Comparison of ENCODE assay signal across 9 cellular contexts in genomic region chr5:56588636-56589485, GRCh38.
DNase-seq lines count a peak whose midpoint lies in the region; ATAC-seq and TF ChIP-seq lines count a peak whose summit lies in the region.
"Had no signal": no experiment of that assay in that cellular context is flagged by ENCODE, and none has a peak within 500 bp of the region (broad histone marks: within the 10 kb centered on the region; RNA-seq: fewer than 3 reads in every experiment).

No MANE protein-coding gene starts in this region.

- ATAC-seq in HG03095 (IDR thresholded peaks at IDR 0.05; ENCODE audit: unreplicated experiment) (peak; percentile 99), WTC11 (peak; percentile 88), gastroesophageal sphincter (peak; percentile 82)

- peaks cover 7% of the 10 kb centered on the region for H3K4me1 Mint-ChIP-seq in WTC11

- H3K27me3 Mint-ChIP-seq in WTC11 (ENCODE audit: low read depth), result peaks cover 2% of the 10 kb centered on the region; the same call in 1 of the 2 replicates

- H3K27ac ChIP-seq in gastroesophageal sphincter, result peak overlapping the region in 3 of 4 donors; percentile 42 to 55 (median 53)
- H3K27ac ChIP-seq in testis, result no peak overlapping the region
- H3K27ac ChIP-seq: adrenal gland had no signal

- DNase-seq in stimulated activated CD4-positive, alpha-beta T cell treated with anti-CD3 and anti-CD28 coated beads, Interleukin-15, amount 100 ng/mL, for 24 hours, result peak; percentile 37
- DNase-seq in stimulated activated CD4-positive, alpha-beta T cell treated with anti-CD3 and anti-CD28 coated beads, Interleukin-2, amount 100 ng/mL, for 48 hours, result no peak
- DNase-seq in WTC11 (ENCODE audit: low spot score) (peak; percentile 47), testis (no peak), NCI-H446 (lab: John Stamatoyannopoulos, UW) (no peak)
- DNase-seq in stimulated activated CD8-positive, alpha-beta memory T cell treated with anti-CD3 and anti-CD28 coated beads, Interleukin-7, amount 100 ng/mL, for 4 hours (ENCODE audit: low read depth in 2 of 2), result peak; percentile 12 to 16

- H3K9me3 Mint-ChIP-seq in WTC11, result peaks cover 10% of the 10 kb centered on the region

- POLR2A ChIA-PET in WTC11 (lab: Charles Lee), result no interaction called here

- H3K27me3 ChIP-seq in gastroesophageal sphincter (no peaks in the 10 kb centered on the region), testis (no peaks in the 10 kb centered on the region)
- H3K27me3 ChIP-seq: adrenal gland had no signal

- TF ChIP-seq CTCF in WTC11 (IDR thresholded peaks at IDR 0.05) (no peak), gastroesophageal sphincter (IDR thresholded peaks at IDR 0.05) (no peak), testis (IDR thresholded peaks at IDR 0.05) (no peak)

- WGBS in gastroesophageal sphincter (ENCODE audit: low coverage in 1 of 2), 2 donors, result 64 to 90% methylated on average over 2 to 3 of the region's 16 CpGs
- 76 to 79% methylated on average over 12 to 16 of the region's 16 CpGs for WGBS in testis, 2 donors

- no peaks in the 10 kb centered on the region for H3K36me3 ChIP-seq in gastroesophageal sphincter
- no peaks in the 10 kb centered on the region for H3K36me3 ChIP-seq in testis (ENCODE audit: low read depth, missing control alignments)
- H3K36me3 ChIP-seq: adrenal gland had no signal

- H3K36me3 Mint-ChIP-seq in WTC11, result peaks cover 5% of the 10 kb centered on the region

- H3K9me3 ChIP-seq in gastroesophageal sphincter, result no peaks in the 10 kb centered on the region
- H3K9me3 ChIP-seq in testis, result no peaks in the 10 kb centered on the region
- H3K9me3 ChIP-seq: adrenal gland had no signal

- H3K4me3 ChIP-seq in gastroesophageal sphincter (no peak overlapping the region), testis (no peak overlapping the region)
- H3K4me3 ChIP-seq: adrenal gland had no signal

- no peak overlapping the region for H3K4me3 Mint-ChIP-seq in WTC11

- no peak overlapping the region for H3K27ac Mint-ChIP-seq in WTC11

- CTCF ChIA-PET in WTC11 (lab: Charles Lee), result interaction anchor here (0.7 kb wide), 1 partner anchor 182 kb away, joined by 3 read pairs; no protein-coding TSS in a partner anchor

- peaks cover 0 to 38% (median 0%) of the 10 kb centered on the region in 3 donors for H3K4me1 ChIP-seq in gastroesophageal sphincter
- peaks cover 20% of the 10 kb centered on the region for H3K4me1 ChIP-seq in testis

- TF ChIP-seq EP300 in gastroesophageal sphincter (IDR thresholded peaks at IDR 0.05), result no peak

- intact Hi-C loops in testis (cut with DNase I; ENCODE audit: low total_unique reads), result no loop called here

- TF ChIP-seq POLR2A in gastroesophageal sphincter (IDR thresholded peaks at IDR 0.05) (no peak), testis (IDR thresholded peaks at IDR 0.05) (no peak)

TF ChIP-seq in WTC11, 78 proteins besides CTCF, POLR2A, EP300 and RAD21 (continues in another document):
- no peak for TF ChIP-seq GRHL2 (CRISPR knock-in tag; IDR thresholded peaks at IDR 0.05; ENCODE audit: insufficient replicate concordance, severe bottlenecking)
- TF ChIP-seq ARID4B (CRISPR knock-in tag; IDR thresholded peaks at IDR 0.05; ENCODE audit: borderline replicate concordance), result no peak
- TF ChIP-seq ZNF232 (CRISPR knock-in tag; IDR thresholded peaks at IDR 0.05), result no peak
- no peak for TF ChIP-seq PRDM15 (CRISPR knock-in tag; IDR thresholded peaks at IDR 0.05)
- TF ChIP-seq ZNF281 (CRISPR knock-in tag; IDR thresholded peaks at IDR 0.05), result no peak
- TF ChIP-seq CREB1 (CRISPR knock-in tag; IDR thresholded peaks at IDR 0.05), result no peak
- no peak for TF ChIP-seq NFE2L1 (CRISPR knock-in tag; IDR thresholded peaks at IDR 0.05)
- TF ChIP-seq ATF6 (CRISPR knock-in tag; IDR thresholded peaks at IDR 0.05), result no peak
- TF ChIP-seq SMAD3 (CRISPR knock-in tag; IDR thresholded peaks at IDR 0.05; ENCODE audit: borderline replicate concordance), result no peak

Comparison
In these comparisons a context has a peak if more than half of its experiments do, and no peak if none do; other contexts are left out.
1. DNase-seq: peak in stimulated activated CD4-positive, alpha-beta T cell treated with anti-CD3 and anti-CD28 coated beads, Interleukin-15, amount 100 ng/mL, for 24 hours (single experiment), WTC11 (single experiment) and stimulated activated CD8-positive, alpha-beta memory T cell treated with anti-CD3 and anti-CD28 coated beads, Interleukin-7, amount 100 ng/mL, for 4 hours (2 of 2); none in stimulated activated CD4-positive, alpha-beta T cell treated with anti-CD3 and anti-CD28 coated beads, Interleukin-2, amount 100 ng/mL, for 48 hours (0 of 2), testis (single experiment) and NCI-H446 (0 of 2).
2. H3K27ac ChIP-seq: peak in gastroesophageal sphincter (3 of 4); none in testis (0 of 2).
3. Peak in every context shown above with its lines, with median percentiles within 50 percentile points of each other: ATAC-seq.